In genomic region chr4:139514382-139515059, GRCh38 we compare ENCODE assay signal across 1 cellular context.
TF ChIP-seq lines count a peak whose summit lies in the region.

No MANE protein-coding gene starts in this region.

TF ChIP-seq in K562, 482 proteins besides CTCF, POLR2A, EP300 and RAD21 (continued from another document):
- TF ChIP-seq TEAD4 (IDR thresholded peaks at IDR 0.05; ENCODE audit: low read length) (peak; percentile 30; the same call in 1 of the 2 replicates), TEAD4 (CRISPR knock-in tag; IDR thresholded peaks at IDR 0.05; ENCODE audit: borderline replicate concordance) (no peak), ZNF282 (CRISPR knock-in tag; IDR thresholded peaks at IDR 0.05) (no peak), TARDBP (IDR thresholded peaks at IDR 0.05) (no peak), NFIC (IDR thresholded peaks at IDR 0.05) (no peak), IRF2 (CRISPR knock-in tag; IDR thresholded peaks at IDR 0.05) (no peak), MTA3 (IDR thresholded peaks at IDR 0.05; ENCODE audit: borderline replicate concordance) (no peak), SAP30 (IDR thresholded peaks at IDR 0.05; ENCODE audit: borderline replicate concordance, insufficient read depth, low read depth, low read length, poor library complexity, severe bottlenecking) (no peak), HNRNPL (IDR thresholded peaks at IDR 0.05; ENCODE audit: low read depth, low read length) (no peak), RNF219 (CRISPR knock-in tag; IDR thresholded peaks at IDR 0.05) (no peak), ESRRA (IDR thresholded peaks at IDR 0.05; ENCODE audit: borderline replicate concordance, low read depth) (no peak), TAL1 (IDR thresholded peaks at IDR 0.05) (peak; percentile 52), ZEB2 (IDR thresholded peaks at IDR 0.05) (peak; percentile 16; the same call in 1 of the 2 replicates), HOXB6 (CRISPR knock-in tag; IDR thresholded peaks at IDR 0.05; ENCODE audit: borderline replicate concordance) (no peak), TRIM28 (IDR thresholded peaks at IDR 0.05) (no peak), RERE (CRISPR knock-in tag; IDR thresholded peaks at IDR 0.05; ENCODE audit: borderline replicate concordance) (no peak), ZNF766 (CRISPR knock-in tag; conservative IDR thresholded peaks at IDR 0.05) (no peak), CTCFL (IDR thresholded peaks at IDR 0.05; ENCODE audit: borderline replicate concordance, insufficient read depth, low read depth, low read length, poor library complexity, severe bottlenecking) (no peak), TCF3 (CRISPR knock-in tag; IDR thresholded peaks at IDR 0.05) (peak; percentile 46; the same call in 1 of the 2 replicates), POLR2B (IDR thresholded peaks at IDR 0.05; ENCODE audit: low read depth, partially characterized antibody) (no peak), JUN (IDR thresholded peaks at IDR 0.05; ENCODE audit: borderline replicate concordance, low read depth, low read length) (no peak), JUN (CRISPR knock-in tag; IDR thresholded peaks at IDR 0.05; ENCODE audit: borderline replicate concordance) (no peak), HLTF (IDR thresholded peaks at IDR 0.05) (no peak), ZNF436 (CRISPR knock-in tag; IDR thresholded peaks at IDR 0.05) (no peak), CBFA2T2 (conservative IDR thresholded peaks at IDR 0.05) (peak; percentile 43; the same call in 1 of the 2 replicates), CBFA2T3 (IDR thresholded peaks at IDR 0.05) (peak; percentile 63), HNRNPH1 (optimal IDR thresholded peaks at IDR 0.05; ENCODE audit: low read depth, low read length) (no peak), KLF6 (CRISPR knock-in tag; IDR thresholded peaks at IDR 0.05; ENCODE audit: borderline replicate concordance) (no peak), CBX8 (IDR thresholded peaks at IDR 0.05; ENCODE audit: borderline replicate concordance, extremely low read depth, low read depth, low read length, poor library complexity, severe bottlenecking) (no peak), L3MBTL2 (IDR thresholded peaks at IDR 0.05) (no peak), RBM14 (IDR thresholded peaks at IDR 0.05; ENCODE audit: borderline replicate concordance, insufficient read depth, low read depth, low read length) (no peak)
- TF ChIP-seq, protein P1, sequence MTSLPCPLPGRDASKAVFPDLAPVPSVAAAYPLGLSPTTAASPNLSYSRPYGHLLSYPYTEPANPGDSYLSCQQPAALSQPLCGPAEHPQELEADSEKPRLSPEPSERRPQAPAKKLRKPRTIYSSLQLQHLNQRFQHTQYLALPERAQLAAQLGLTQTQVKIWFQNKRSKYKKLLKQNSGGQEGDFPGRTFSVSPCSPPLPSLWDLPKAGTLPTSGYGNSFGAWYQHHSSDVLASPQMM (CRISPR knock-in tag; IDR thresholded peaks at IDR 0.05), result no peak
- TF ChIP-seq, protein P2, sequence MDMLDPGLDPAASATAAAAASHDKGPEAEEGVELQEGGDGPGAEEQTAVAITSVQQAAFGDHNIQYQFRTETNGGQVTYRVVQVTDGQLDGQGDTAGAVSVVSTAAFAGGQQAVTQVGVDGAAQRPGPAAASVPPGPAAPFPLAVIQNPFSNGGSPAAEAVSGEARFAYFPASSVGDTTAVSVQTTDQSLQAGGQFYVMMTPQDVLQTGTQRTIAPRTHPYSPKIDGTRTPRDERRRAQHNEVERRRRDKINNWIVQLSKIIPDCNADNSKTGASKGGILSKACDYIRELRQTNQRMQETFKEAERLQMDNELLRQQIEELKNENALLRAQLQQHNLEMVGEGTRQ (CRISPR knock-in tag; IDR thresholded peaks at IDR 0.05), result no peak
- TF ChIP-seq, protein P3, sequence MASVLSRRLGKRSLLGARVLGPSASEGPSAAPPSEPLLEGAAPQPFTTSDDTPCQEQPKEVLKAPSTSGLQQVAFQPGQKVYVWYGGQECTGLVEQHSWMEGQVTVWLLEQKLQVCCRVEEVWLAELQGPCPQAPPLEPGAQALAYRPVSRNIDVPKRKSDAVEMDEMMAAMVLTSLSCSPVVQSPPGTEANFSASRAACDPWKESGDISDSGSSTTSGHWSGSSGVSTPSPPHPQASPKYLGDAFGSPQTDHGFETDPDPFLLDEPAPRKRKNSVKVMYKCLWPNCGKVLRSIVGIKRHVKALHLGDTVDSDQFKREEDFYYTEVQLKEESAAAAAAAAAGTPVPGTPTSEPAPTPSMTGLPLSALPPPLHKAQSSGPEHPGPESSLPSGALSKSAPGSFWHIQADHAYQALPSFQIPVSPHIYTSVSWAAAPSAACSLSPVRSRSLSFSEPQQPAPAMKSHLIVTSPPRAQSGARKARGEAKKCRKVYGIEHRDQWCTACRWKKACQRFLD (CRISPR knock-in tag; IDR thresholded peaks at IDR 0.05), result no peak
- TF ChIP-seq, protein P4, sequence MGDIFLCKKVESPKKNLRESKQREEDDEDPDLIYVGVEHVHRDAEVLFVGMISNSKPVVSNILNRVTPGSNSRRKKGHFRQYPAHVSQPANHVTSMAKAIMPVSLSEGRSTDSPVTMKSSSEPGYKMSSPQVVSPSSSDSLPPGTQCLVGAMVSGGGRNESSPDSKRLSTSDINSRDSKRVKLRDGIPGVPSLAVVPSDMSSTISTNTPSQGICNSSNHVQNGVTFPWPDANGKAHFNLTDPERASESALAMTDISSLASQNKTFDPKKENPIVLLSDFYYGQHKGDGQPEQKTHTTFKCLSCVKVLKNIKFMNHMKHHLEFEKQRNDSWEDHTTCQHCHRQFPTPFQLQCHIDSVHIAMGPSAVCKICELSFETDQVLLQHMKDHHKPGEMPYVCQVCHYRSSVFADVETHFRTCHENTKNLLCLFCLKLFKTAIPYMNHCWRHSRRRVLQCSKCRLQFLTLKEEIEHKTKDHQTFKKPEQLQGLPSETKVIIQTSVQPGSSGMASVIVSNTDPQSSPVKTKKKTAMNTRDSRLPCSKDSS (IDR thresholded peaks at IDR 0.05; ENCODE audit: low read depth, partially characterized antibody), result no peak
